ENCODE assay signal across 8 cellular contexts in the genomic region with DNA sequence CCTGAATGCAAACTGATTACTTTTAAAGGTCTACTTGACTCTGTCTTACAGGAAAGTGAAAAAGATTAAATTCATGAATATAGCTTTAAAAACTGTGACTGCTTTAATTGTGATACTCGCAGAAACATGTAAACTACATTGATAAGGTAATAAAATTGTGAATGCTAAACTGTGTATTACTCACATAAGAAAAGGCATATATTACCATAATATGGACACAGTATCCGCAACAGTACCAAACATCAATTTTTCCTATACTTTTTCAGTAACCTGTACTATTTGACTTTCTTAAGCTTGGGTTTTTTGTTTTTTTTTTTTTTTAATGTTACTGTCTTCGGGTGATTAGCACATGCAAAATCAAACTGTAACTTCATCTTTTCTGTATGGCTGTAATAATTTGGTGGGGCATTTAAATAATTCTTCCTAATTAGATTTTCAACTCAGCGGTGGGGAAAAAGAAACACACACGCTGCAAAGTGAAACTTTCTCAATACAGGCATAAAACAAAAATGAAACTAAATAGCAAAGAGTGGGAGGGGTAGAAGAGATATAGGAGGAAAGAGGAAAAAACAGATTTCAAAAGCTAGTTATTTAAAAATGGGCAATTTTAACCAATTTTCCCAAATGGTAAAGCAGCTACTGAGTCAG. TPM values are rescaled to one million over a fixed set of nuclear protein-coding genes. Genes with fewer than 3 reads are reported as not detected.
DNase-seq lines count a peak whose midpoint lies in the region; FAIRE-seq and TF ChIP-seq lines count a peak whose summit lies in the region.

No MANE protein-coding gene starts in this region.

- no peak for TF ChIP-seq CTCF in osteoblast (IDR thresholded peaks at IDR 0.05; ENCODE audit: extremely low read depth, low read depth, low read length)

- peak; percentile 90 for FAIRE-seq in GM19239 (lab: Jason Lieb, UNC)

- no peaks in the 10 kb centered on the region for H3K27me3 ChIP-seq in osteoblast (ENCODE audit: insufficient read depth, low read length)

- H3K4me1 ChIP-seq in osteoblast (ENCODE audit: insufficient read depth, low read length) = peaks cover 24% of the 10 kb centered on the region

- DNase-seq in AG08395 (ENCODE audit: low spot score) = peak; percentile 17
- DNase-seq in GM19239 (ENCODE audit: insufficient read length, low spot score) = peak; percentile 7
- peak; percentile 69 for DNase-seq in NAMALWA (ENCODE audit: low spot score)
- DNase-seq in dermis blood vessel endothelial cell = peak; percentile 39
- no peak for DNase-seq in osteoblast (ENCODE audit: insufficient read length, low spot score, missing footprints)
- no peak for DNase-seq in NCI-H187 (lab: John Stamatoyannopoulos, UW)
- DNase-seq in Ammon's horn (ENCODE audit: low spot score) = no peak
- DNase-seq in hypothalamus (lab: John Stamatoyannopoulos, UW) = no peak

- H3K27ac ChIP-seq in osteoblast (ENCODE audit: low read depth, low read length) = peak overlapping the region; percentile 65

- H2AFZ ChIP-seq in osteoblast (ENCODE audit: low read length) = no peak overlapping the region

- no peaks in the 10 kb centered on the region for H4K20me1 ChIP-seq in osteoblast (ENCODE audit: insufficient read depth, low read length)

- H3K9me3 ChIP-seq in osteoblast (ENCODE audit: low read depth, low read length) = no peaks in the 10 kb centered on the region

- peak overlapping the region; percentile 68 for H3K4me3 ChIP-seq in osteoblast (ENCODE audit: insufficient read depth, low read length)

- peaks cover 81% of the 10 kb centered on the region for H3K79me2 ChIP-seq in osteoblast (ENCODE audit: insufficient read depth, low read length)

- H3K4me2 ChIP-seq in osteoblast (ENCODE audit: insufficient read depth, low read length) = peak overlapping the region; percentile 85

- no peaks in the 10 kb centered on the region for H3K36me3 ChIP-seq in osteoblast (ENCODE audit: insufficient read depth, low read length)

RNA-seq across cellular contexts. Expression of a gene that starts 23.2 kb away (rescaled TPM):
- total RNA-seq in dermis blood vessel endothelial cell (31.3 and 32.9 TPM in 2 replicates), osteoblast (24.2 and 25.0 TPM in 2 replicates)

Comparison
In these comparisons a context has a peak if more than half of its experiments do, and no peak if none do; other contexts are left out.
1. DNase-seq: peak in AG08395 (single experiment), GM19239 (single experiment), NAMALWA (single experiment) and dermis blood vessel endothelial cell (single experiment); none in osteoblast (single experiment), NCI-H187 (0 of 2), Ammon's horn (single experiment) and hypothalamus (0 of 51).